Comparison of ENCODE assay signal across 27 cellular contexts in the genomic region with DNA sequence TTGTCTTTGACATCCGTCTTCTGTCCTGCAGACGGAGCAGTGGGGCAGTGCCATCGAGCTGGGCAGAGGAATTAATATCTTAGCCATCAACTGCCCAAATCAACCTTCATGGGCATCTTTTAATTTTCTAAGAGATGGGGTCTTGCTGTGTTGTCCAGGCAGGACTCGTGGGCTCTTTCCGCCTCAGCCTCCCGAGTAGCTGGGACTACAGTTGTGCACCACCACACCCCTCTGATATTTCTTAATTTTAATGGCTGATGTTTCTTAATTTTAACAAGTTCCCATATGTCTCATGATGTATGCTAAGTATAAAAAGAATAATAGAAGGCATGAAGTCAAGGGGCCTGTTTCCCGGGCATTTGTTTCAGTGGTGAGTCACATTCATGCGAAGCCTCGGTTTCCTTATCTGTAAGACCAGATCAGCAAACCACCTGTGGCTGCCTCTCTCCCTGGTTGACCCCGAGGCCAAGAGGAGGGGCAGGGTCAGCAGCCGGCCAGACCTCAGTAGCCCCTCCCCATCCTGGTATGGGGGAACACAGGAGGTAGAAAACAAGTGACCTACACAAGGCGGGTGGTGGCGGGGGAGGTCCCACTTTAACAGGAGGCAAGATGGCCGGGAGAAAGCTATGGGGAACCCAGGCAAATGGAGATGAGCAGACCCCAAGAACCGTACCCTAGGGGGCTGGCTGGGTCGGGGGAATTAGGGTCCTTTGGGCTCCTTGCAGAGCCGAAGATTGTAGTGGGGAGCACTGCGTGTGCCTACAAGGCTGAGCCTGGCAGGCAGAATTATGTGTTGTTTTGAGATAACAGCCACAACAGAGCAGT.
DNase-seq lines count a peak whose midpoint lies in the region; ATAC-seq, FAIRE-seq and TF ChIP-seq lines count a peak whose summit lies in the region.
"Had no signal": no experiment of that assay in that cellular context is flagged by ENCODE, and none has a peak within 500 bp of the region (broad histone marks: within the 10 kb centered on the region; RNA-seq: fewer than 3 reads in every experiment).

No MANE protein-coding gene starts in this region.

- H3K27ac Mint-ChIP-seq in astrocyte (ENCODE audit: unreplicated experiment) = peak overlapping the region; percentile 66
- peak overlapping the region; percentile 11 for H3K27ac Mint-ChIP-seq in memory B cell
- H3K27ac Mint-ChIP-seq in activated CD4-positive, alpha-beta memory T cell treated with anti-CD3 and anti-CD28 coated beads, Interleukin-2, amount 10 ng/mL, durations not matched to agents 7 days and 5 days = no peak overlapping the region
- H3K27ac Mint-ChIP-seq: activated T-cell treated with anti-CD3 and anti-CD28 coated beads, Interleukin-2, amount 50 U/mL, for 24 hours; type B pancreatic cell had no signal

- H3K4me3 Mint-ChIP-seq in astrocyte (ENCODE audit: unreplicated experiment) = no peak overlapping the region
- no peak overlapping the region for H3K4me3 Mint-ChIP-seq in memory B cell
- no peak overlapping the region for H3K4me3 Mint-ChIP-seq in activated CD4-positive, alpha-beta memory T cell treated with anti-CD3 and anti-CD28 coated beads, Interleukin-2, amount 10 ng/mL, durations not matched to agents 7 days and 5 days
- H3K4me3 Mint-ChIP-seq: activated T-cell treated with anti-CD3 and anti-CD28 coated beads, Interleukin-2, amount 50 U/mL, for 24 hours; type B pancreatic cell had no signal

- ATAC-seq in heart right ventricle = no peak
- ATAC-seq in memory B cell (ENCODE audit: low read depth) = no peak
- ATAC-seq: activated CD4-positive, CD25-positive, alpha-beta regulatory T cell treated with anti-CD3 and anti-CD28 coated beads, Interleukin-2, amount 50 U/mL, for 24 hours; lower lobe of right lung had no signal

- H3K27me3 Mint-ChIP-seq in astrocyte (ENCODE audit: low read depth, unreplicated experiment) (no peaks in the 10 kb centered on the region), memory B cell (no peaks in the 10 kb centered on the region)
- H3K27me3 Mint-ChIP-seq in activated CD4-positive, alpha-beta memory T cell treated with anti-CD3 and anti-CD28 coated beads, Interleukin-2, amount 10 ng/mL, durations not matched to agents 7 days and 5 days = no peaks in the 10 kb centered on the region
- H3K27me3 Mint-ChIP-seq: activated T-cell treated with anti-CD3 and anti-CD28 coated beads, Interleukin-2, amount 50 U/mL, for 24 hours; type B pancreatic cell had no signal

- FAIRE-seq in astrocyte (lab: Jason Lieb, UNC) = no peak
- FAIRE-seq: keratinocyte had no signal

- intact Hi-C loops in left ventricle myocardium inferior (cut with micrococcal nuclease) = no loop called here
- intact Hi-C loops in heart right ventricle (cut with DNase I) = no loop called here
- intact Hi-C loops in spleen (cut with DNase I; ENCODE audit: low total_unique reads) = no loop called here

- CTCF ChIA-PET in activated CD4-positive, alpha-beta memory T cell treated with anti-CD3 and anti-CD28 coated beads, Interleukin-2, amount 10 ng/mL, durations not matched to agents 7 days and 5 days (lab: Charles Lee) = no interaction called here

- H3K79me2 ChIP-seq in astrocyte (ENCODE audit: insufficient read depth, low read length) = peaks cover 64% of the 10 kb centered on the region

- POLR2A ChIA-PET in activated CD4-positive, alpha-beta memory T cell treated with anti-CD3 and anti-CD28 coated beads, Interleukin-2, amount 10 ng/mL, durations not matched to agents 7 days and 5 days (lab: Charles Lee) = no interaction called here

- no peak overlapping the region for H2AFZ ChIP-seq in astrocyte (ENCODE audit: low read depth, low read length)

- 85% methylated on average over 18 of the region's 18 CpGs for WGBS in heart right ventricle, 2 donors
- WGBS in spleen, 5 donors = 83 to 91% (median 90%) methylated on average over 17 to 18 of the region's 18 CpGs

- no peaks in the 10 kb centered on the region for H3K27me3 ChIP-seq in left ventricle myocardium inferior (ENCODE audit: low read depth)
- no peaks in the 10 kb centered on the region for H3K27me3 ChIP-seq in heart right ventricle
- H3K27me3 ChIP-seq in astrocyte (ENCODE audit: insufficient read depth, low read length) = no peaks in the 10 kb centered on the region
- H3K27me3 ChIP-seq in spleen (replicated peaks in 1 of 7) = no peaks in the 10 kb centered on the region
- H3K27me3 ChIP-seq: cardiac muscle cell, right atrium auricular region had no signal

- TF ChIP-seq POLR2A in spleen (IDR thresholded peaks at IDR 0.05) = no peak

- H3K36me3 Mint-ChIP-seq in astrocyte (ENCODE audit: low read depth, unreplicated experiment) (peaks cover 2% of the 10 kb centered on the region), memory B cell (peaks cover 2% of the 10 kb centered on the region)
- no peaks in the 10 kb centered on the region for H3K36me3 Mint-ChIP-seq in activated CD4-positive, alpha-beta memory T cell treated with anti-CD3 and anti-CD28 coated beads, Interleukin-2, amount 10 ng/mL, durations not matched to agents 7 days and 5 days (ENCODE audit: low read depth)

- TF ChIP-seq CTCF in left ventricle myocardium inferior (IDR thresholded peaks at IDR 0.05; ENCODE audit: borderline replicate concordance) = no peak
- TF ChIP-seq CTCF in heart right ventricle (IDR thresholded peaks at IDR 0.05) = no peak
- no peak for TF ChIP-seq CTCF in astrocyte (IDR thresholded peaks at IDR 0.05; ENCODE audit: insufficient read depth, low read depth, low read length)
- TF ChIP-seq CTCF in spleen (IDR thresholded peaks at IDR 0.05 in 8 of 11, conservative IDR thresholded peaks at IDR 0.05 in 3 of 11) = no peak

- H3K4me1 ChIP-seq in left ventricle myocardium inferior = peaks cover 53% of the 10 kb centered on the region
- peaks cover 7 to 52% (median 44%) of the 10 kb centered on the region in 9 donors for H3K4me1 ChIP-seq in heart right ventricle
- peaks cover 21% of the 10 kb centered on the region for H3K4me1 ChIP-seq in astrocyte (ENCODE audit: insufficient read depth, low read length)
- peaks cover 0 to 20% (median 6%) of the 10 kb centered on the region in 6 donors for H3K4me1 ChIP-seq in spleen

- H3K36me3 ChIP-seq in left ventricle myocardium inferior = no peaks in the 10 kb centered on the region
- H3K36me3 ChIP-seq in heart right ventricle = peaks cover 0 to 6% (median 0%) of the 10 kb centered on the region in 9 donors
- H3K36me3 ChIP-seq in astrocyte (ENCODE audit: insufficient read depth, low read length) = no peaks in the 10 kb centered on the region
- peaks cover 0 to 9% (median 0%) of the 10 kb centered on the region in 6 donors for H3K36me3 ChIP-seq in spleen
- H3K36me3 ChIP-seq: cardiac muscle cell, lower lobe of right lung, right atrium auricular region had no signal

- H4K20me1 ChIP-seq in astrocyte (ENCODE audit: insufficient read depth, low read length) = peaks cover 79% of the 10 kb centered on the region

- H3K27ac ChIP-seq in left ventricle myocardium inferior (replicated peaks) (peak overlapping the region; percentile 65), heart right ventricle (peak overlapping the region in 1 of 10 donors; percentile 66), astrocyte (ENCODE audit: low read depth, low read length) (no peak overlapping the region), spleen (no peak overlapping the region)
- H3K27ac ChIP-seq: epithelial cell of prostate, lower lobe of right lung had no signal

- no peak overlapping the region for H3K9ac ChIP-seq in astrocyte (ENCODE audit: low read length)

- no peaks in the 10 kb centered on the region for H3K9me3 Mint-ChIP-seq in astrocyte (ENCODE audit: unreplicated experiment)
- no peaks in the 10 kb centered on the region for H3K9me3 Mint-ChIP-seq in memory B cell
- no peaks in the 10 kb centered on the region for H3K9me3 Mint-ChIP-seq in activated CD4-positive, alpha-beta memory T cell treated with anti-CD3 and anti-CD28 coated beads, Interleukin-2, amount 10 ng/mL, durations not matched to agents 7 days and 5 days
- H3K9me3 Mint-ChIP-seq: activated T-cell treated with anti-CD3 and anti-CD28 coated beads, Interleukin-2, amount 50 U/mL, for 24 hours; type B pancreatic cell had no signal

- no peak overlapping the region for H3K4me3 ChIP-seq in left ventricle myocardium inferior
- no peak overlapping the region for H3K4me3 ChIP-seq in heart right ventricle
- H3K4me3 ChIP-seq in astrocyte (ENCODE audit: insufficient read depth, low read depth, low read length) = no peak overlapping the region
- no peak overlapping the region for H3K4me3 ChIP-seq in spleen
- H3K4me3 ChIP-seq: cardiac muscle cell, lower lobe of right lung, right atrium auricular region had no signal

- H3K4me1 Mint-ChIP-seq in astrocyte (ENCODE audit: low read depth, unreplicated experiment) (peaks cover 3% of the 10 kb centered on the region), memory B cell (peaks cover 18% of the 10 kb centered on the region)
- peaks cover 5% of the 10 kb centered on the region for H3K4me1 Mint-ChIP-seq in activated CD4-positive, alpha-beta memory T cell treated with anti-CD3 and anti-CD28 coated beads, Interleukin-2, amount 10 ng/mL, durations not matched to agents 7 days and 5 days

- no peak for DNase-seq in left ventricle myocardium inferior
- DNase-seq in heart right ventricle = no peak
- DNase-seq in astrocyte (ENCODE audit: low read depth) = no peak
- no peak for DNase-seq in memory B cell (ENCODE audit: low spot score in 2 of 2)
- peak; percentile 55 for DNase-seq in spleen
- no peak for DNase-seq in globus pallidus (ENCODE audit: low spot score)
- DNase-seq in NOMO-1 (lab: John Stamatoyannopoulos, UW; ENCODE audit: unreplicated experiment in 2 of 2) = no peak
- DNase-seq in activated CD4-positive, alpha-beta memory T cell treated with anti-CD3 and anti-CD28 coated beads, Interleukin-2, amount 10 ng/mL, durations not matched to agents 7 days and 5 days = no peak
- DNase-seq: 8988T; activated naive CD4-positive, alpha-beta T cell treated with Interleukin-2 at 50 U/mL for 16 hours; activated T-cell treated with anti-CD3 and anti-CD28 coated beads, Interleukin-2, amount 50 U/mL, for 24 hours; amniotic stem cell; COR-L47; foreskin fibroblast; hippocampal formation; lower lobe of right lung; NCI-H1105; NCI-H2107; NCI-H524; occipital lobe; RPMI8226 had no signal

- H3K4me2 ChIP-seq in astrocyte (ENCODE audit: low read length) = no peak overlapping the region

- H3K9me3 ChIP-seq in left ventricle myocardium inferior (replicated peaks) (no peaks in the 10 kb centered on the region), heart right ventricle (no peaks in the 10 kb centered on the region), astrocyte (ENCODE audit: insufficient read depth, low read depth, low read length) (no peaks in the 10 kb centered on the region), spleen (no peaks in the 10 kb centered on the region)
- H3K9me3 ChIP-seq: lower lobe of right lung, right atrium auricular region had no signal
